Comparison of ENCODE assay signal across 9 cellular contexts in genomic region chr7:1026721-1027151, GRCh38. TPM values are rescaled to one million over a fixed set of nuclear protein-coding genes. Genes with fewer than 3 reads are reported as not detected.
DNase-seq lines count a peak whose midpoint lies in the region; ATAC-seq and TF ChIP-seq lines count a peak whose summit lies in the region.
"Had no signal": no experiment of that assay in that cellular context is flagged by ENCODE, and none has a peak within 500 bp of the region (broad histone marks: within the 10 kb centered on the region; RNA-seq: fewer than 3 reads in every experiment).

No MANE protein-coding gene starts in this region.

- no peak for TF ChIP-seq POLR2A in NB4 (IDR thresholded peaks at IDR 0.05; ENCODE audit: extremely low read depth, insufficient read length)

- no peaks in the 10 kb centered on the region for H3K9me3 Mint-ChIP-seq in activated CD4-positive, alpha-beta T cell treated with anti-CD3 and anti-CD28 coated beads for 36 hours (ENCODE audit: low read depth)
- no peaks in the 10 kb centered on the region for H3K9me3 Mint-ChIP-seq in endothelial cell (ENCODE audit: unreplicated experiment)

- H3K4me1 ChIP-seq in skeletal muscle satellite cell (ENCODE audit: control insufficient read depth, insufficient read depth, low read length): peaks cover 20% of the 10 kb centered on the region

- no peak overlapping the region for H3K27ac Mint-ChIP-seq in activated CD4-positive, alpha-beta T cell treated with anti-CD3 and anti-CD28 coated beads for 36 hours
- no peak overlapping the region for H3K27ac Mint-ChIP-seq in endothelial cell (ENCODE audit: unreplicated experiment)

- no peak for DNase-seq in activated CD4-positive, alpha-beta T cell treated with anti-CD3 and anti-CD28 coated beads for 36 hours
- no peak for DNase-seq in activated CD4-positive, alpha-beta T cell treated with anti-CD3 and anti-CD28 coated beads, Interleukin-2, amount 50 U/mL, for 1 hour
- DNase-seq in NB4 (ENCODE audit: low read depth) (no peak), endothelial cell (ENCODE audit: low spot score) (no peak)
- DNase-seq in stimulated activated CD4-positive, alpha-beta T cell treated with anti-CD3 and anti-CD28 coated beads, Interleukin-4, amount 100 ng/mL, for 1 hour: no peak
- DNase-seq in activated effector memory CD4-positive, alpha-beta T cell treated with Interleukin-2 at 50 U/mL for 16 hours: no peak
- DNase-seq: NCI-H1417 treated with DMSO at 0.1 percent for 48 hours had no signal

- CTCF ChIA-PET in activated CD4-positive, alpha-beta T cell treated with anti-CD3 and anti-CD28 coated beads for 36 hours (lab: Charles Lee): interaction anchor here (1.0 to 1.9 kb wide), 2 partner anchors 34 to 39 kb away, joined by 3 to 7 read pairs; no protein-coding TSS in a partner anchor

- H3K9ac ChIP-seq in skeletal muscle satellite cell (ENCODE audit: low read depth, low read length): peak overlapping the region; percentile 89

- peaks cover 25% of the 10 kb centered on the region for H3K36me3 ChIP-seq in skeletal muscle satellite cell (ENCODE audit: insufficient read depth, low read length)

- H3K27me3 ChIP-seq in skeletal muscle satellite cell (ENCODE audit: control insufficient read depth, insufficient read depth, low read length): no peaks in the 10 kb centered on the region

- no peak for TF ChIP-seq CTCF in NB4 (IDR thresholded peaks at IDR 0.05; ENCODE audit: low read depth, low read length)
- no peak for TF ChIP-seq CTCF in endothelial cell (IDR thresholded peaks at IDR 0.05; ENCODE audit: unreplicated experiment)

- peaks cover 23% of the 10 kb centered on the region for H3K4me1 Mint-ChIP-seq in activated CD4-positive, alpha-beta T cell treated with anti-CD3 and anti-CD28 coated beads for 36 hours
- peaks cover 9% of the 10 kb centered on the region for H3K4me1 Mint-ChIP-seq in endothelial cell (ENCODE audit: unreplicated experiment)

- peak overlapping the region; percentile 70 for H3K4me3 Mint-ChIP-seq in activated CD4-positive, alpha-beta T cell treated with anti-CD3 and anti-CD28 coated beads for 36 hours
- H3K4me3 Mint-ChIP-seq in endothelial cell (ENCODE audit: unreplicated experiment): peak overlapping the region; percentile 86

- no peaks in the 10 kb centered on the region for H3K27me3 Mint-ChIP-seq in activated CD4-positive, alpha-beta T cell treated with anti-CD3 and anti-CD28 coated beads for 36 hours
- H3K27me3 Mint-ChIP-seq in endothelial cell (ENCODE audit: unreplicated experiment): peaks cover 15% of the 10 kb centered on the region

- POLR2A ChIA-PET in activated CD4-positive, alpha-beta T cell treated with anti-CD3 and anti-CD28 coated beads for 36 hours (lab: Charles Lee): no interaction called here

- H3K4me2 ChIP-seq in skeletal muscle satellite cell (ENCODE audit: low read length): peak overlapping the region; percentile 98

- peak overlapping the region; percentile 57 for H3K4me3 ChIP-seq in NB4 (ENCODE audit: low read depth, low read length)
- peak overlapping the region; percentile 88 for H3K4me3 ChIP-seq in skeletal muscle satellite cell (ENCODE audit: low read length)

- H3K9me3 ChIP-seq in skeletal muscle satellite cell (replicated peaks; ENCODE audit: low read length): no peaks in the 10 kb centered on the region

- H3K36me3 Mint-ChIP-seq in activated CD4-positive, alpha-beta T cell treated with anti-CD3 and anti-CD28 coated beads for 36 hours (ENCODE audit: low read depth): peaks cover 12% of the 10 kb centered on the region
- H3K36me3 Mint-ChIP-seq in endothelial cell (ENCODE audit: low read depth, unreplicated experiment): peaks cover 3% of the 10 kb centered on the region

- intact Hi-C loops in activated CD4-positive, alpha-beta T cell treated with anti-CD3 and anti-CD28 coated beads for 36 hours (cut with DNase I, micrococcal nuclease): loop anchor here in 1 of 2 experiments (5.0 kb wide), 2 partner anchors 149 to 1506 kb away; partner anchors contain the start of gene GET4

- ATAC-seq in activated CD4-positive, alpha-beta T cell treated with anti-CD3 and anti-CD28 coated beads for 36 hours: no peak
- no peak for ATAC-seq in GM21786 (IDR thresholded peaks at IDR 0.05; ENCODE audit: unreplicated experiment)

RNA-seq across cellular contexts. Expression of gene GPR146, which starts 17.6 kb away (rescaled TPM):
- 1 to 10 TPM; 4.7 to 5.6 TPM for total RNA-seq in activated CD4-positive, alpha-beta T cell treated with anti-CD3 and anti-CD28 coated beads for 36 hours
- total RNA-seq in endothelial cell (ENCODE audit: unreplicated experiment): 8.1 TPM
- total RNA-seq in skeletal muscle satellite cell (2012; rRNA removed): 1.8 and 6.8 TPM in 2 replicates

RNA-seq across cellular contexts. Expression of gene CYP2W1, which starts 43.8 kb away (rescaled TPM):
- not detected for total RNA-seq in activated CD4-positive, alpha-beta T cell treated with anti-CD3 and anti-CD28 coated beads for 36 hours
- not detected for total RNA-seq in endothelial cell (ENCODE audit: unreplicated experiment)
- total RNA-seq in skeletal muscle satellite cell (2012; rRNA removed): not detected in 2 replicates

RNA-seq across cellular contexts. Expression of gene COX19, which starts 51.4 kb away (rescaled TPM):
- total RNA-seq in activated CD4-positive, alpha-beta T cell treated with anti-CD3 and anti-CD28 coated beads for 36 hours: 10 to 100 TPM; 11.3 to 14.6 TPM
- total RNA-seq in endothelial cell (ENCODE audit: unreplicated experiment): 10.2 TPM
- 5.9 and 7.1 TPM in 2 replicates for total RNA-seq in skeletal muscle satellite cell (2012; rRNA removed)
